ENCODE assay signal across 2 cellular contexts in genomic region chr7:128775744-128776474, GRCh38.
TF ChIP-seq lines count a peak whose summit lies in the region.

Gene OPN1SW (minus strand): TSS chr7:128775794. CDS start chr7:128775781, 13 bp downstream.

TF ChIP-seq in IMR-90, 13 proteins besides CTCF, POLR2A, EP300 and RAD21:
- TF ChIP-seq RCOR1 (IDR thresholded peaks at IDR 0.05; ENCODE audit: insufficient replicate concordance, low read length) = no peak
- TF ChIP-seq NFE2L2 (IDR thresholded peaks at IDR 0.05; ENCODE audit: low read depth, low read length) = no peak
- TF ChIP-seq CHD1 (IDR thresholded peaks at IDR 0.05; ENCODE audit: low read depth, low read length) = no peak
- TF ChIP-seq CEBPB (IDR thresholded peaks at IDR 0.05; ENCODE audit: low read depth, low read length) = no peak
- no peak for TF ChIP-seq MAZ (IDR thresholded peaks at IDR 0.05; ENCODE audit: borderline replicate concordance, low read depth, low read length)
- no peak for TF ChIP-seq FOS (IDR thresholded peaks at IDR 0.05; ENCODE audit: low read depth, low read length)
- TF ChIP-seq ELK1 (IDR thresholded peaks at IDR 0.05; ENCODE audit: borderline replicate concordance, low read depth, low read length) = no peak
- TF ChIP-seq BHLHE40 (IDR thresholded peaks at IDR 0.05; ENCODE audit: low read depth, low read length) = no peak
- TF ChIP-seq USF2 (IDR thresholded peaks at IDR 0.05; ENCODE audit: low read depth, low read length) = no peak
- no peak for TF ChIP-seq SMC3 (IDR thresholded peaks at IDR 0.05; ENCODE audit: low read depth, low read length)
- TF ChIP-seq RFX5 (IDR thresholded peaks at IDR 0.05; ENCODE audit: low read depth, low read length) = no peak
- no peak for TF ChIP-seq MAFK (IDR thresholded peaks at IDR 0.05; ENCODE audit: low read depth, low read length)
- TF ChIP-seq MXI1 (IDR thresholded peaks at IDR 0.05; ENCODE audit: borderline replicate concordance, low read depth, low read length) = no peak

TF ChIP-seq in SK-N-SH, 30 proteins besides CTCF, POLR2A, EP300 and RAD21:
- TF ChIP-seq CHD2 (IDR thresholded peaks at IDR 0.05; ENCODE audit: low read length, partially characterized antibody) = no peak
- peak; percentile 40; the same call in 1 of the 2 replicates for TF ChIP-seq POLR2AphosphoS5 (IDR thresholded peaks at IDR 0.05; ENCODE audit: low read depth, low read length)
